In genomic region chr10:57494481-57494880, GRCh38 we compare ENCODE assay signal across 11 cellular contexts.
"Had no signal": no experiment of that assay in that cellular context is flagged by ENCODE, and none has a peak within 500 bp of the region (broad histone marks: within the 10 kb centered on the region; RNA-seq: fewer than 3 reads in every experiment).

No MANE protein-coding gene starts in this region.

- H3K27ac Mint-ChIP-seq: GM23338, H9, HFFc6 had no signal

- DNase-seq: GM23248, GOT3, H7, H9, HCEC 1CT, HFFc6 had no signal

- H3K27ac ChIP-seq: GM23248 had no signal

- H3K4me2 ChIP-seq: GM23338 had no signal

- H3K9me3 ChIP-seq: HAP-1 had no signal

- ATAC-seq: GM23338, HCT116 had no signal

- H3K4me1 ChIP-seq: HAP-1 had no signal

- H3K36me3 ChIP-seq: HAP-1 had no signal

- H3K4me3 Mint-ChIP-seq: GM23338, H9, HFFc6 had no signal

- H3K9ac ChIP-seq: GM23248 had no signal

- H3K4me1 Mint-ChIP-seq: GM23338, H9 had no signal

- FAIRE-seq: H1, H54 had no signal

- H2AFZ ChIP-seq: GM23248, GM23338 had no signal

- H3K4me3 ChIP-seq: GM23248, GM23338, HAP-1 had no signal
